Comparison of ENCODE assay signal across 8 cellular contexts in the genomic region with DNA sequence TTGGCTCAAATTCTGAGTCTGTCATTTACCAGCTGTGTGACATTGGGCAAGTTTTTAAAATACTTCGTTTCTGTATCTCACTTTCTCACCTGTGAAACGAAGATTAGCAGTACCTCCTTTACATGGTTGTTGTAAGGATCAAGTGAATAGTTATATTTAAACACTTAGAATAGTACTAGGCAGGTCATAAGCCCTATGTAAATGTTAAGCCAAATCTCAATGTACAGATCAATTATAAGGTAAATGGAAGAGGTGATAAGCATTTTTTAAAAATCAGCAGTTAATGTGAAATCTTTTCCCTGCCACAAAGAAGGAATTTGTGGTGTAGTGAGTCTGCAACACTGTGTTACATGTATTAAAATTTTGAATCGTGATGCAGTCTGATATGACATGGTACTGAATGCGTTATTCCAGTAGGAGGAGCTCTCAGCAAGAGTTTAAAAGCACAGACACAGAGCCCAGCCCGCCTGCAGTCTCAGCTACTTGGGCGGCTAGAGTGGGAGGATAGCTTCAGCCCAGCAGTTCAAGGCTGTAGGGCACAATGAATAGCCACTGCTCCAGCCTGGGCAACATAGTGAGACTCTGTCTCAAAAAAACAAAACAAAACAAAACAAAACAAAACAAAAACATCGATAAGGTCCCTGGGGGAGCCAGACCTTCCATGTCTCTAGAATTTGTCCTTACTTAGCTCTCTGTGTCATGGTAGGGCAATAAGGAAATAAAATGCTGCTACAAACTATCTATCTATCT. TPM values are rescaled to one million over a fixed set of nuclear protein-coding genes. Genes with fewer than 3 reads are reported as not detected.
DNase-seq lines count a peak whose midpoint lies in the region; ATAC-seq, FAIRE-seq and TF ChIP-seq lines count a peak whose summit lies in the region.

No MANE protein-coding gene starts in this region.

- CTCF ChIA-PET in AG04449 (lab: Yijun Ruan, JAX), result interaction anchor here (0.6 to 4.7 kb wide), 54 partner anchors 9 to 567 kb away, joined by 3 to 145 read pairs (median 4); a partner anchor contains a TSS

- no peaks in the 10 kb centered on the region for H3K27me3 ChIP-seq in brain microvascular endothelial cell (replicated peaks)
- no peaks in the 10 kb centered on the region for H3K27me3 ChIP-seq in keratinocyte (ENCODE audit: control insufficient read depth, extremely low read depth, insufficient read depth, low read length)

- ATAC-seq in GM18502 (IDR thresholded peaks at IDR 0.05; ENCODE audit: poor library complexity, unreplicated experiment) (peak; percentile 94), HG02885 (IDR thresholded peaks at IDR 0.05; ENCODE audit: poor library complexity, unreplicated experiment) (peak; percentile 95)

- no peaks in the 10 kb centered on the region for H4K20me1 ChIP-seq in keratinocyte (ENCODE audit: control insufficient read depth, extremely low read depth, insufficient read depth, low read length)

- DNase-seq in AG04449 (ENCODE audit: low read depth, low spot score) (no peak), NCI-H1694 treated with DMSO at 0.1 percent for 48 hours (lab: John Stamatoyannopoulos, UW) (peak; percentile 74), T-helper 1 cell (peak in 4 of 5 donors; percentile 18 to 76 (median 34)), brain microvascular endothelial cell (peak; percentile 83), keratinocyte (ENCODE audit: low read depth, low spot score) (no peak)
- DNase-seq in stimulated activated CD4-positive, alpha-beta T cell treated with anti-CD3 and anti-CD28 coated beads, Interleukin-4, amount 100 ng/mL, for 1 hour, result peak; percentile 48

- H3K27ac ChIP-seq in brain microvascular endothelial cell, result no peak overlapping the region
- H3K27ac ChIP-seq in keratinocyte (ENCODE audit: control insufficient read depth, insufficient read depth, low read length), result no peak overlapping the region

- peaks cover 16% of the 10 kb centered on the region for H3K4me1 ChIP-seq in keratinocyte (ENCODE audit: control insufficient read depth, extremely low read depth, insufficient read depth, low read length)

- H3K9ac ChIP-seq in keratinocyte (ENCODE audit: control insufficient read depth, extremely low read depth, insufficient read depth, low read length), result no peak overlapping the region

- peak; percentile 70 for TF ChIP-seq CTCF in AG04449 (IDR thresholded peaks at IDR 0.05; ENCODE audit: insufficient read depth, low read length, missing control alignments)
- peak; percentile 81 for TF ChIP-seq CTCF in brain microvascular endothelial cell (IDR thresholded peaks at IDR 0.05; ENCODE audit: low read depth, low read length, missing control alignments)
- TF ChIP-seq CTCF in keratinocyte (optimal IDR thresholded peaks at IDR 0.05 in 1 of 3, IDR thresholded peaks at IDR 0.05 in 1 of 3, conservative IDR thresholded peaks at IDR 0.05 in 1 of 3; ENCODE audit: extremely low read depth in 1 of 3, insufficient read depth in 2 of 3, low read length in 3 of 3), result peak; percentile 66 to 83 (median 82)

- H3K36me3 ChIP-seq in brain microvascular endothelial cell (replicated peaks) (no peaks in the 10 kb centered on the region), keratinocyte (ENCODE audit: control insufficient read depth in 2 of 2, extremely low read depth in 1 of 2, insufficient read depth in 2 of 2, low read length in 2 of 2) (no peaks in the 10 kb centered on the region)

- peak; percentile 83 for FAIRE-seq in keratinocyte (lab: Jason Lieb, UNC)

- peak overlapping the region; percentile 15 for H2AFZ ChIP-seq in keratinocyte (ENCODE audit: control insufficient read depth, low read length)

- in situ Hi-C loops in brain microvascular endothelial cell (cut with HindIII; ENCODE audit: low pct_ligation_motif_present, low sequenced_read_pairs), result no loop called here

- no peaks in the 10 kb centered on the region for H3K79me2 ChIP-seq in keratinocyte (ENCODE audit: control insufficient read depth, insufficient read depth, low read length)

- H3K4me2 ChIP-seq in keratinocyte (ENCODE audit: control insufficient read depth, extremely low read depth, insufficient read depth, low read depth, low read length), result no peak overlapping the region

- POLR2A ChIA-PET in AG04449 (lab: Yijun Ruan, JAX), result no interaction called here

- H3K4me3 ChIP-seq in AG04449 (ENCODE audit: low read depth, low read length) (no peak overlapping the region), brain microvascular endothelial cell (ENCODE audit: low read depth, low read length) (no peak overlapping the region), keratinocyte (ENCODE audit: control insufficient read depth in 2 of 3, extremely low read depth in 1 of 3, insufficient read depth in 2 of 3, low read depth in 1 of 3, low read length in 3 of 3) (no peak overlapping the region)

- dilution Hi-C loops in keratinocyte (cut with MboI; ENCODE audit: extremely low pct_ligation_motif_present, low sequenced_read_pairs), result no loop called here

- H3K9me3 ChIP-seq in keratinocyte (ENCODE audit: control insufficient read depth, low read depth, low read length), result no peaks in the 10 kb centered on the region

- H3K9me1 ChIP-seq in keratinocyte (ENCODE audit: control insufficient read depth, extremely low read depth, insufficient read depth, low read length), result no peaks in the 10 kb centered on the region

RNA-seq across cellular contexts. Expression of a gene that starts 46.0 kb away (rescaled TPM):
- polyA plus RNA-seq in keratinocyte, result 16.7 to 32.6 TPM (median 17.2 TPM) in 3 replicates
- polyA plus RNA-seq in keratinocyte (2011; ENCODE audit: low read depth), result 6.3 TPM
- polyA plus RNA-seq in keratinocyte (2011; cell fraction: cytosol; rRNA removed), result 22.6 and 36.8 TPM in 2 replicates
- polyA plus RNA-seq in keratinocyte (2011; cell fraction: nucleus; rRNA removed), result 5.9 and 11.4 TPM in 2 replicates
- polyA plus RNA-seq in keratinocyte (2012; ENCODE audit: low replicate concordance), result 24.4 and 30.9 TPM in 2 replicates
- polyA minus RNA-seq in keratinocyte, result 0.59 to 5.9 TPM (median 3.1 TPM) in 3 replicates
- polyA minus RNA-seq in keratinocyte (2011; cell fraction: cytosol; rRNA and poly(A)+ RNA removed), result 1.5 TPM
- polyA minus RNA-seq in keratinocyte (2011; cell fraction: nucleus; rRNA and poly(A)+ RNA removed), result 0.32 and 0.93 TPM in 2 replicates

RNA-seq across cellular contexts. Expression of a gene that starts 46.0 kb away (rescaled TPM):
- polyA plus RNA-seq in keratinocyte, result 7.1 to 10.1 TPM (median 8.0 TPM) in 3 replicates
- 12.1 TPM for polyA plus RNA-seq in keratinocyte (2011; ENCODE audit: low read depth)
- polyA plus RNA-seq in keratinocyte (2011; cell fraction: cytosol; rRNA removed), result 5.0 and 9.5 TPM in 2 replicates
- polyA plus RNA-seq in keratinocyte (2011; cell fraction: nucleus; rRNA removed), result 10.0 and 13.5 TPM in 2 replicates
- 6.6 and 7.0 TPM in 2 replicates for polyA plus RNA-seq in keratinocyte (2012; ENCODE audit: low replicate concordance)
- 3.0 to 10.1 TPM (median 6.4 TPM) in 3 replicates for polyA minus RNA-seq in keratinocyte
- 7.9 TPM for polyA minus RNA-seq in keratinocyte (2011; cell fraction: cytosol; rRNA and poly(A)+ RNA removed)
- 10.0 and 16.8 TPM in 2 replicates for polyA minus RNA-seq in keratinocyte (2011; cell fraction: nucleus; rRNA and poly(A)+ RNA removed)

Comparison
In these comparisons a context has a peak if more than half of its experiments do, and no peak if none do; other contexts are left out.
1. DNase-seq: peak in NCI-H1694 treated with DMSO at 0.1 percent for 48 hours (single experiment), T-helper 1 cell (4 of 5), brain microvascular endothelial cell (single experiment) and stimulated activated CD4-positive, alpha-beta T cell treated with anti-CD3 and anti-CD28 coated beads, Interleukin-4, amount 100 ng/mL, for 1 hour (single experiment); none in AG04449 (single experiment) and keratinocyte (single experiment).
2. Peak in every context shown above with its lines, with median percentiles within 50 percentile points of each other: CTCF ChIP-seq.